ENCODE assay signal across 26 cellular contexts in the genomic region with DNA sequence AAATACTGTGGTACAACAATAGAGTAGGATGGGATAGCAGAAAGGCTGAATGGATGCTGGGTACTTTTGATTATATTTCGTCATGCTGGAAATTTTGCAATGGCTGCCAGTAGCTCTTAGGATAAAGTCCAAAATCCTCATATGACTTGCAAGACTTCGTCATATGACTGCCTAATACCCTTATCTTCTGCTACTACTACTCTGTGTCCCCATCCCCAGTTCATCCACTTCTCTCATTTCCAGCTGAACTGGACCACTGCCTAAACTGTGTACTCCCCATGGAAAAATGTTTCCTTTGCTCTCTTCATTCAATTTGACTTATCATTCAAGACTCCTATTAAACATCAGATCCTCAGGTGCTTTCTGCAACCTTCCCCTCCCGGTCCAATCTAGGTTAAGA.
A peak's percentile ranks its signal among the peaks of the same experiment; 100 is the strongest.
DNase-seq lines count a peak whose midpoint lies in the region; ATAC-seq, FAIRE-seq and TF ChIP-seq lines count a peak whose summit lies in the region.
"Had no signal": no experiment of that assay in that cellular context is flagged by ENCODE, and none has a peak within 500 bp of the region (broad histone marks: within the 10 kb centered on the region; RNA-seq: fewer than 3 reads in every experiment).

No MANE protein-coding gene starts in this region.

- peaks cover 2% of the 10 kb centered on the region for H3K27me3 Mint-ChIP-seq in glutamatergic neuron (ENCODE audit: unreplicated experiment)
- H3K27me3 Mint-ChIP-seq: CD4-positive, CD25-positive, alpha-beta regulatory T cell; CD8-positive, alpha-beta memory T cell had no signal

- H3K4me1 ChIP-seq in HepG2 (ENCODE audit: insufficient read depth, low read length) (no peaks in the 10 kb centered on the region), right lobe of liver (no peaks in the 10 kb centered on the region)
- H3K4me1 ChIP-seq: BE2C, BLaER1 had no signal

- H3K79me2 ChIP-seq in HepG2 (ENCODE audit: insufficient read depth, low read length) = no peaks in the 10 kb centered on the region

- POLR2A ChIA-PET in HepG2 (lab: Yijun Ruan, JAX) = no interaction called here

- no peak overlapping the region for H2AFZ ChIP-seq in HepG2 (ENCODE audit: low read length)

- TF ChIP-seq POLR2A in HepG2 (IDR thresholded peaks at IDR 0.05; ENCODE audit: insufficient read depth in 1 of 2, low read depth in 2 of 2, low read length in 2 of 2) = no peak
- TF ChIP-seq POLR2A in right lobe of liver (IDR thresholded peaks at IDR 0.05) = no peak

- H3K4me3 Mint-ChIP-seq in glutamatergic neuron (ENCODE audit: unreplicated experiment) = no peak overlapping the region
- H3K4me3 Mint-ChIP-seq: CD14-positive monocyte; CD4-positive, CD25-positive, alpha-beta regulatory T cell; CD8-positive, alpha-beta memory T cell had no signal

- WGBS in HepG2 (ENCODE audit: low lambda C conversion rate) = 0% methylated on average over 3 of the region's 3 CpGs
- 39% methylated on average over 2 of the region's 3 CpGs for WGBS in right lobe of liver (ENCODE audit: insufficient coverage, low coverage, low lambda C conversion rate, missing lambda C conversion rate)

- ATAC-seq in left ventricle myocardium superior (peak; percentile 43), Right ventricle myocardium inferior (no peak), HepG2 (no peak), right lobe of liver (no peak)
- ATAC-seq: GM12878 had no signal

- H3K27ac ChIP-seq in HepG2 (ENCODE audit: extremely low read length, insufficient read depth, low read length) (no peak overlapping the region), right lobe of liver (no peak overlapping the region)
- H3K27ac ChIP-seq: BLaER1 had no signal

- no peak overlapping the region for H3K4me2 ChIP-seq in HepG2 (ENCODE audit: low read depth, low read length)
- H3K4me2 ChIP-seq: BLaER1 had no signal

- H3K36me3 ChIP-seq in HepG2 (replicated peaks in 1 of 2; ENCODE audit: control insufficient read depth in 1 of 2, insufficient read depth in 2 of 2, low read length in 2 of 2) = no peaks in the 10 kb centered on the region
- H3K36me3 ChIP-seq in right lobe of liver = no peaks in the 10 kb centered on the region
- H3K36me3 ChIP-seq: BE2C, BLaER1 had no signal

- H3K9me3 Mint-ChIP-seq in glutamatergic neuron (ENCODE audit: unreplicated experiment) = no peaks in the 10 kb centered on the region

- H3K9me3 ChIP-seq in HepG2 (ENCODE audit: low read length) = peaks cover 81% of the 10 kb centered on the region
- no peaks in the 10 kb centered on the region for H3K9me3 ChIP-seq in right lobe of liver
- H3K9me3 ChIP-seq: BE2C, BLaER1 had no signal

- in situ Hi-C loops in HepG2 (cut with HindIII; ENCODE audit: extremely low pct_ligation_motif_present, low pct_unique_long_range_greater_than_20kb) = no loop called here

- no peaks in the 10 kb centered on the region for H4K20me1 ChIP-seq in HepG2 (ENCODE audit: insufficient read depth, low read length)
- H4K20me1 ChIP-seq: BLaER1 had no signal

- intact Hi-C loops in left ventricle myocardium superior (cut with micrococcal nuclease) (no loop called here), Right ventricle myocardium inferior (cut with DNase I) (no loop called here), HepG2 (cut with micrococcal nuclease; ENCODE audit: unreplicated experiment) (no loop called here), right lobe of liver (cut with DNase I) (no loop called here)

- H3K27ac Mint-ChIP-seq in glutamatergic neuron (ENCODE audit: unreplicated experiment) = no peak overlapping the region
- H3K27ac Mint-ChIP-seq: CD14-positive monocyte; CD4-positive, alpha-beta memory T cell; CD4-positive, CD25-positive, alpha-beta regulatory T cell had no signal

- TF ChIP-seq EP300 in HepG2 (IDR thresholded peaks at IDR 0.05; ENCODE audit: low read depth in 2 of 2, low read length in 2 of 2) = no peak
- no peak for TF ChIP-seq EP300 in HepG2 (CRISPR knock-in tag; IDR thresholded peaks at IDR 0.05; ENCODE audit: borderline replicate concordance)

- TF ChIP-seq RAD21 in HepG2 (CRISPR knock-in tag; IDR thresholded peaks at IDR 0.05) = no peak

- H3K4me1 Mint-ChIP-seq in glutamatergic neuron (ENCODE audit: low read depth, unreplicated experiment) = no peaks in the 10 kb centered on the region
- H3K4me1 Mint-ChIP-seq: CD14-positive monocyte; CD4-positive, alpha-beta memory T cell; CD4-positive, CD25-positive, alpha-beta regulatory T cell; CD8-positive, alpha-beta memory T cell had no signal

- H3K27me3 ChIP-seq in HepG2 (ENCODE audit: control insufficient read depth in 1 of 2, insufficient read depth in 2 of 2, low read length in 2 of 2) (no peaks in the 10 kb centered on the region), right lobe of liver (no peaks in the 10 kb centered on the region)
- H3K27me3 ChIP-seq: BE2C, BLaER1 had no signal

- DNase-seq in left ventricle myocardium superior (no peak), Right ventricle myocardium inferior (ENCODE audit: missing footprints) (no peak), HepG2 (ENCODE audit: low spot score) (no peak), right lobe of liver (no peak), glutamatergic neuron (no peak)
- DNase-seq: 8988T; ACHN; BE2C; C1 segment of cervical spinal cord; CD4-positive, alpha-beta memory T cell; CD4-positive, CD25-positive, alpha-beta regulatory T cell; CD8-positive, alpha-beta memory T cell; COR-L47; DMS 273 treated with DMSO at 0.1 percent for 48 hours; DMS153; DMS53; DMS79; DND-41; EL; GDM1 had no signal

- TF ChIP-seq CTCF in HepG2 (CRISPR knock-in tag; IDR thresholded peaks at IDR 0.05) (no peak), right lobe of liver (IDR thresholded peaks at IDR 0.05) (no peak), glutamatergic neuron (IDR thresholded peaks at IDR 0.05; ENCODE audit: partially characterized antibody, unreplicated experiment) (no peak)

- H3K36me3 Mint-ChIP-seq in glutamatergic neuron (ENCODE audit: unreplicated experiment) = no peaks in the 10 kb centered on the region
- H3K36me3 Mint-ChIP-seq: CD14-positive monocyte; CD4-positive, alpha-beta memory T cell; CD4-positive, CD25-positive, alpha-beta regulatory T cell; CD8-positive, alpha-beta memory T cell had no signal

- H3K4me3 ChIP-seq in HepG2 (replicated peaks in 1 of 3; ENCODE audit: insufficient read depth in 1 of 3, low read depth in 2 of 3, low read length in 3 of 3) = no peak overlapping the region
- no peak overlapping the region for H3K4me3 ChIP-seq in right lobe of liver
- H3K4me3 ChIP-seq: BLaER1, GM12878 had no signal

- FAIRE-seq in HepG2 (lab: Jason Lieb, UNC) = no peak
- FAIRE-seq: A204.1, GM12878, GM12892, GM18507 had no signal

- CTCF ChIA-PET in HepG2 (lab: Yijun Ruan, JAX; ENCODE audit: low intra/inter-chr PET ratio, low total read pairs) = no interaction called here

- no peak overlapping the region for H3K9ac ChIP-seq in HepG2 (ENCODE audit: insufficient read depth, low read depth, low read length)
- H3K9ac ChIP-seq: BLaER1 had no signal

- no TSS peak for BruUV-seq in HepG2 (replicated peaks; lab: Mats Ljungman, UMichigan)

TF ChIP-seq in HepG2, 621 proteins besides CTCF, POLR2A, EP300 and RAD21:
- TF ChIP-seq AKAP8 (CRISPR knock-in tag; IDR thresholded peaks at IDR 0.05) (no peak), ZNF143 (CRISPR knock-in tag; IDR thresholded peaks at IDR 0.05) (no peak), SRSF9 (IDR thresholded peaks at IDR 0.05; ENCODE audit: borderline replicate concordance, insufficient read depth, low read depth, low read length, poor library complexity, severe bottlenecking) (no peak), CREB1 (IDR thresholded peaks at IDR 0.05) (0 out of 2 replicates have a peak, but pooled peaks have one; percentile 3), CREB1 (CRISPR knock-in tag; IDR thresholded peaks at IDR 0.05) (no peak), HIVEP1 (CRISPR knock-in tag; IDR thresholded peaks at IDR 0.05) (no peak), REL (CRISPR knock-in tag; conservative IDR thresholded peaks at IDR 0.05) (no peak)
- TF ChIP-seq, protein P1, sequence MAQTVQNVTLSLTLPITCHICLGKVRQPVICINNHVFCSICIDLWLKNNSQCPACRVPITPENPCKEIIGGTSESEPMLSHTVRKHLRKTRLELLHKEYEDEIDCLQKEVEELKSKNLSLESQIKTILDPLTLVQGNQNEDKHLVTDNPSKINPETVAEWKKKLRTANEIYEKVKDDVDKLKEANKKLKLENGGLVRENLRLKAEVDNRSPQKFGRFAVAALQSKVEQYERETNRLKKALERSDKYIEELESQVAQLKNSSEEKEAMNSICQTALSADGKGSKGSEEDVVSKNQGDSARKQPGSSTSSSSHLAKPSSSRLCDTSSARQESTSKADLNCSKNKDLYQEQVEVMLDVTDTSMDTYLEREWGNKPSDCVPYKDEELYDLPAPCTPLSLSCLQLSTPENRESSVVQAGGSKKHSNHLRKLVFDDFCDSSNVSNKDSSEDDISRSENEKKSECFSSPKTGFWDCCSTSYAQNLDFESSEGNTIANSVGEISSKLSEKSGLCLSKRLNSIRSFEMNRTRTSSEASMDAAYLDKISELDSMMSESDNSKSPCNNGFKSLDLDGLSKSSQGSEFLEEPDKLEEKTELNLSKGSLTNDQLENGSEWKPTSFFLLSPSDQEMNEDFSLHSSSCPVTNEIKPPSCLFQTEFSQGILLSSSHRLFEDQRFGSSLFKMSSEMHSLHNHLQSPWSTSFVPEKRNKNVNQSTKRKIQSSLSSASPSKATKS (CRISPR knock-in tag; IDR thresholded peaks at IDR 0.05) = no peak
